ENCODE assay signal across 8 cellular contexts in the genomic region with DNA sequence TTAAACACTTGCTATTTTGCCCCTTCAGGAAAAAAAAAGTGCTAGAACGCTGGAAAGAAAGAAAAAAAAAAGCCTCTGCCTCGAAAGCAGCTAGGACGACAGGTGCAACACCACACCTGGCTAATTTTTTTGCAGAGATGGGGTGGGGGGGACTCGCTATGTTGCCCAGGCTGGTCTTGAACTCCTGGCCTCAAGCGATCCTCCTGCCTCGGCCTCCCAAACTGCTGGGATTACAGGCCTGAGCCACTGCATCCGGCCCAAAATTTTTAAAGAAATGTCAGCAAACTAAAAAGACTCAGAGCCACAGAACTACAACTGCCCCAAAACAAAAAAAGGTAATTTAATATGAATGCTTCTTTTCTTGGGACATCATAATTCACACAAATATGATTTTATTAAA. TPM values are rescaled to one million over a fixed set of nuclear protein-coding genes. Genes with fewer than 3 reads are reported as not detected.
DNase-seq lines count a peak whose midpoint lies in the region; ATAC-seq and TF ChIP-seq lines count a peak whose summit lies in the region.

No MANE protein-coding gene starts in this region.

- H3K27me3 ChIP-seq in Panc1 (ENCODE audit: control insufficient read depth, insufficient read depth, low read length) (no peaks in the 10 kb centered on the region), endodermal cell (ENCODE audit: control insufficient read depth, insufficient read depth, low read length, poor library complexity, severe bottlenecking) (no peaks in the 10 kb centered on the region), parathyroid adenoma (ENCODE audit: control insufficient read depth, insufficient read depth, low read length) (no peaks in the 10 kb centered on the region)

- H3K4me3 ChIP-seq in GM12875 (ENCODE audit: low read depth, low read length) (peak overlapping the region; percentile 68), Panc1 (ENCODE audit: low read depth in 2 of 2, low read length in 2 of 2) (peak overlapping the region; percentile 81 to 83), endodermal cell (ENCODE audit: low read length) (peak overlapping the region; percentile 91), parathyroid adenoma (ENCODE audit: low read depth, low read length) (peak overlapping the region; percentile 84)

- in situ Hi-C loops in Panc1 (cut with HindIII; ENCODE audit: low pct_unique_long_range_greater_than_20kb, low sequenced_read_pairs): no loop called here

- WGBS in endodermal cell (ENCODE audit: insufficient coverage in 1 of 2, insufficient read length in 1 of 2), 2 experiments: 84 to 93% methylated on average over 5 to 7 of the region's 7 CpGs

- H3K9ac ChIP-seq in endodermal cell (ENCODE audit: extremely low read depth, low read length, poor library complexity, severe bottlenecking): peak overlapping the region; percentile 92
- H3K9ac ChIP-seq in parathyroid adenoma: no peak overlapping the region

- peak overlapping the region; percentile 89 for H3K4me3 Mint-ChIP-seq in endodermal cell

- BruUV-seq in Panc1 (replicated peaks; lab: Mats Ljungman, UMichigan): TSS peak; percentile 71

- peaks cover 37% of the 10 kb centered on the region for H3K4me1 ChIP-seq in Panc1 (ENCODE audit: control insufficient read depth, insufficient read depth, low read length)
- peaks cover 3% of the 10 kb centered on the region for H3K4me1 ChIP-seq in endodermal cell (ENCODE audit: control insufficient read depth, insufficient read depth, low read length)
- H3K4me1 ChIP-seq in parathyroid adenoma: peaks cover 2% of the 10 kb centered on the region

- intact Hi-C loops in Panc1 (cut with micrococcal nuclease; ENCODE audit: unreplicated experiment) (no loop called here), left colon (cut with DNase I, micrococcal nuclease) (no loop called here)

- no peaks in the 10 kb centered on the region for H3K27me3 Mint-ChIP-seq in endodermal cell (ENCODE audit: insufficient read depth)

- CTCF ChIA-PET in Panc1 (lab: Charles Lee): interaction anchor here (0.7 kb wide), 1 partner anchor 14 kb away, joined by 5 read pairs; no protein-coding TSS in a partner anchor

- H3K9me3 ChIP-seq in Panc1 (ENCODE audit: control insufficient read depth, insufficient read depth, low read depth, low read length): no peaks in the 10 kb centered on the region
- no peaks in the 10 kb centered on the region for H3K9me3 ChIP-seq in endodermal cell (ENCODE audit: control insufficient read depth, low read length)
- H3K9me3 ChIP-seq in parathyroid adenoma (ENCODE audit: control insufficient read depth, low read length): no peaks in the 10 kb centered on the region

- peak overlapping the region; percentile 89 for H3K4me2 ChIP-seq in parathyroid adenoma (ENCODE audit: low read length)

- H3K36me3 Mint-ChIP-seq in endodermal cell (ENCODE audit: low read depth): peaks cover 6% of the 10 kb centered on the region

- H2AFZ ChIP-seq in parathyroid adenoma: peak overlapping the region; percentile 86

- H3K27ac ChIP-seq in Panc1 (ENCODE audit: low read length) (peak overlapping the region; percentile 71), endodermal cell (ENCODE audit: low read depth, low read length) (no peak overlapping the region), parathyroid adenoma (no peak overlapping the region)

- H3K36me3 ChIP-seq in Panc1 (ENCODE audit: control insufficient read depth, insufficient read depth, low read length): no peaks in the 10 kb centered on the region; the same call in 1 of the 2 replicates
- H3K36me3 ChIP-seq in endodermal cell (ENCODE audit: control insufficient read depth, insufficient read depth, low read length): peaks cover 3% of the 10 kb centered on the region
- H3K36me3 ChIP-seq in parathyroid adenoma (ENCODE audit: control insufficient read depth, insufficient read depth, low read length): no peaks in the 10 kb centered on the region

- H3K27ac Mint-ChIP-seq in endodermal cell: no peak overlapping the region

- ATAC-seq in Panc1 (no peak), left colon (no peak)

- peaks cover 26% of the 10 kb centered on the region for H3K4me1 Mint-ChIP-seq in endodermal cell

- DNase-seq in Panc1 (ENCODE audit: low read depth, low spot score): no peak
- DNase-seq in endodermal cell: no peak
- no peak for DNase-seq in NCI-H2196 (lab: John Stamatoyannopoulos, UW; ENCODE audit: unreplicated experiment)
- no peak for DNase-seq in HuH-7.5 (ENCODE audit: low spot score)
- DNase-seq in left colon: no peak
- DNase-seq in effector CD8-positive, alpha-beta T cell (lab: John Stamatoyannopoulos, UW): no peak

- POLR2A ChIA-PET in Panc1 (lab: Charles Lee): no interaction called here

- no peaks in the 10 kb centered on the region for H3K9me3 Mint-ChIP-seq in endodermal cell

- peaks cover 9% of the 10 kb centered on the region for H3K79me2 ChIP-seq in parathyroid adenoma

- TF ChIP-seq CTCF in GM12875 (IDR thresholded peaks at IDR 0.05; ENCODE audit: borderline replicate concordance, insufficient read depth, low read depth, low read length): no peak
- no peak for TF ChIP-seq CTCF in Panc1 (IDR thresholded peaks at IDR 0.05)
- TF ChIP-seq CTCF in endodermal cell (conservative IDR thresholded peaks at IDR 0.05): no peak
- TF ChIP-seq CTCF in parathyroid adenoma (IDR thresholded peaks at IDR 0.05): no peak

RNA-seq across cellular contexts. Expression of a gene that starts 1.4 kb away (rescaled TPM):
- total RNA-seq in Panc1 (2021; ENCODE audit: unreplicated experiment): 57.2 TPM
- polyA plus RNA-seq in Panc1 (2012; ENCODE audit: insufficient read length): 29.7 TPM
- total RNA-seq in endodermal cell: 10 to 100 TPM; 66.8 to 72.8 TPM
- polyA plus RNA-seq in endodermal cell (2013, experiment 1 of 2): 49.4 TPM
- polyA plus RNA-seq in endodermal cell (2013, experiment 2 of 2): 51.3 TPM
- total RNA-seq in left colon: 10 to 100 TPM; 31.5 to 33.8 TPM
